9 cellular contexts compared by ENCODE assay signal in genomic region chr10:96395931-96396877, GRCh38. TPM values are rescaled to one million over a fixed set of nuclear protein-coding genes. Genes with fewer than 3 reads are reported as not detected.
DNase-seq lines count a peak whose midpoint lies in the region; ATAC-seq lines count a peak whose summit lies in the region.
"Had no signal": no experiment of that assay in that cellular context is flagged by ENCODE, and none has a peak within 500 bp of the region (broad histone marks: within the 10 kb centered on the region; RNA-seq: fewer than 3 reads in every experiment).

No MANE protein-coding gene starts in this region.

- ATAC-seq in left ventricle myocardium superior (peak; percentile 69), HG03469 (IDR thresholded peaks at IDR 0.05; ENCODE audit: unreplicated experiment) (no peak), GM21737 (IDR thresholded peaks at IDR 0.05; ENCODE audit: unreplicated experiment) (no peak)

- intact Hi-C loops in left ventricle myocardium superior (cut with micrococcal nuclease) = loop anchor here (5.0 kb wide), 1 partner anchor 116 kb away; the partner anchor contains the start of gene TLL2

- DNase-seq in G401 (ENCODE audit: low spot score) (peak; percentile 84), HuH-7.5 (ENCODE audit: low spot score) (peak; percentile 79), SKM-1 treated with dmso at 0.1 percent for 144 hours (lab: John Stamatoyannopoulos, UW; ENCODE audit: unreplicated experiment) (peak; percentile 77), left ventricle myocardium superior (peak; percentile 80), pulmonary artery endothelial cell (ENCODE audit: low read depth, low spot score) (peak; percentile 17)
- DNase-seq in activated naive CD8-positive, alpha-beta T cell treated with anti-CD3 and anti-CD28 coated beads, Interleukin-2, amount 50 U/mL, for 16 hours (ENCODE audit: low read depth, low spot score) = peak; percentile 26

- in situ Hi-C loops in G401 (cut with HindIII; ENCODE audit: low sequenced_read_pairs) = no loop called here

RNA-seq across cellular contexts. Expression of gene OPALIN, which starts 37.4 kb away (rescaled TPM):
- total RNA-seq in G401 (2014; rRNA removed; shearing (Covaris generic)) = not detected in 2 replicates
- not detected for total RNA-seq in left ventricle myocardium superior
- not detected in 2 replicates for total RNA-seq in pulmonary artery endothelial cell
- total RNA-seq: mononuclear cell had no signal

Comparison
In these comparisons a context has a peak if more than half of its experiments do, and no peak if none do; other contexts are left out.
1. DNase-seq: peak in every context shown above with its lines; median percentile 84 in G401; 80 in left ventricle myocardium superior; 79 in HuH-7.5; 77 in SKM-1 treated with dmso at 0.1 percent for 144 hours; 26 in activated naive CD8-positive, alpha-beta T cell treated with anti-CD3 and anti-CD28 coated beads, Interleukin-2, amount 50 U/mL, for 16 hours; 17 in pulmonary artery endothelial cell.